ENCODE assay signal across 26 cellular contexts in genomic region chr5:52491829-52492217, GRCh38.
DNase-seq lines count a peak whose midpoint lies in the region; ATAC-seq and FAIRE-seq lines count a peak whose summit lies in the region.
"Had no signal": no experiment of that assay in that cellular context is flagged by ENCODE, and none has a peak within 500 bp of the region (broad histone marks: within the 10 kb centered on the region; RNA-seq: fewer than 3 reads in every experiment).

No MANE protein-coding gene starts in this region.

- H3K27ac ChIP-seq in small intestine (ENCODE audit: low read depth in 1 of 2, low read length in 1 of 2): no peak overlapping the region
- H3K27ac ChIP-seq in CD4-positive, alpha-beta memory T cell (ENCODE audit: low read depth, low read length): no peak overlapping the region
- H3K27ac ChIP-seq: A549, tibial nerve had no signal

- CTCF ChIA-PET in CD4-positive, alpha-beta memory T cell (lab: Charles Lee; ENCODE audit: partially characterized antibody): no interaction called here

- H3K4me1 Mint-ChIP-seq in CD4-positive, alpha-beta memory T cell: no peaks in the 10 kb centered on the region
- H3K4me1 Mint-ChIP-seq: activated naive CD8-positive, alpha-beta T cell treated with anti-CD3 and anti-CD28 coated beads, Interleukin-2, amount 50 U/mL, for 24 hours; B cell; nephron progenitor cell had no signal

- H3K27me3 ChIP-seq in small intestine (ENCODE audit: control insufficient read depth in 2 of 2, insufficient read depth in 2 of 2, low read length in 2 of 2): no peaks in the 10 kb centered on the region
- H3K27me3 ChIP-seq in CD4-positive, alpha-beta memory T cell (ENCODE audit: insufficient read depth, low read length): no peaks in the 10 kb centered on the region
- H3K27me3 ChIP-seq: tibial nerve had no signal

- no peaks in the 10 kb centered on the region for H3K27me3 Mint-ChIP-seq in CD4-positive, alpha-beta memory T cell
- H3K27me3 Mint-ChIP-seq: activated naive CD8-positive, alpha-beta T cell treated with anti-CD3 and anti-CD28 coated beads, Interleukin-2, amount 50 U/mL, for 24 hours; B cell; stimulated activated naive CD8-positive, alpha-beta T cell treated with anti-CD3 and anti-CD28 coated beads, Interleukin-15, Interleukin-2, amounts not matched to agents 100 ng/mL and 50 ng/mL, for 24 hours had no signal

- DNase-seq in NCI-H2107 treated with DMSO at 0.1 percent for 48 hours (lab: John Stamatoyannopoulos, UW; ENCODE audit: unreplicated experiment) (peak; percentile 24), NCI-H2107 (lab: John Stamatoyannopoulos, UW) (no peak), NCI-H187 (lab: John Stamatoyannopoulos, UW) (peak; percentile 74 to 96), NCI-H748 treated with DMSO at 0.1 percent for 48 hours (lab: John Stamatoyannopoulos, UW) (peak; percentile 95), small intestine (peak; percentile 2), AML-193 (lab: John Stamatoyannopoulos, UW) (no peak)
- DNase-seq in CD4-positive, alpha-beta memory T cell: no peak
- DNase-seq: activated gamma-delta T cell; activated naive CD8-positive, alpha-beta T cell treated with anti-CD3 and anti-CD28 coated beads, Interleukin-2, amount 50 U/mL, for 24 hours; Karpas-422; mucosa of descending colon; MV-4-11; NCI-H2227 treated with DMSO at 0.1 percent for 48 hours; nephron progenitor cell; posterior cingulate gyrus had no signal

- H3K4me1 ChIP-seq in small intestine (ENCODE audit: control insufficient read depth in 2 of 2, insufficient read depth in 1 of 2, low read depth in 1 of 2, low read length in 1 of 2): no peaks in the 10 kb centered on the region
- H3K4me1 ChIP-seq in CD4-positive, alpha-beta memory T cell (ENCODE audit: insufficient read depth, low read length): no peaks in the 10 kb centered on the region
- H3K4me1 ChIP-seq: A549, tibial nerve had no signal

- intact Hi-C loops in CD4-positive, alpha-beta memory T cell (cut with micrococcal nuclease): no loop called here

- H3K4me3 Mint-ChIP-seq in CD4-positive, alpha-beta memory T cell: no peak overlapping the region
- H3K4me3 Mint-ChIP-seq: activated naive CD8-positive, alpha-beta T cell treated with anti-CD3 and anti-CD28 coated beads, Interleukin-2, amount 50 U/mL, for 24 hours; B cell; nephron progenitor cell; stimulated activated naive CD8-positive, alpha-beta T cell treated with anti-CD3 and anti-CD28 coated beads, Interleukin-15, Interleukin-2, amounts not matched to agents 100 ng/mL and 50 ng/mL, for 24 hours; T-helper 1 cell treated with Interleukin-12 subunit alpha and Interleukin-12 subunit beta and Interleukin-4 antibody, amounts not matched to agents 30 μg/mL and 1 μg/mL, for 36 hours had no signal

- ATAC-seq in GM18858 (IDR thresholded peaks at IDR 0.05; ENCODE audit: unreplicated experiment): no peak
- ATAC-seq: A549; activated naive CD8-positive, alpha-beta T cell treated with anti-CD3 and anti-CD28 coated beads, Interleukin-2, amount 50 U/mL, for 24 hours; GM12878; sciatic nerve had no signal

- no peaks in the 10 kb centered on the region for H3K36me3 Mint-ChIP-seq in CD4-positive, alpha-beta memory T cell

- no peaks in the 10 kb centered on the region for H3K36me3 ChIP-seq in small intestine (ENCODE audit: control insufficient read depth in 2 of 2, insufficient read depth in 2 of 2, low read length in 2 of 2)
- no peaks in the 10 kb centered on the region for H3K36me3 ChIP-seq in CD4-positive, alpha-beta memory T cell (ENCODE audit: insufficient read depth, low read length)
- H3K36me3 ChIP-seq: tibial nerve had no signal

- no peaks in the 10 kb centered on the region for H3K9me3 ChIP-seq in small intestine (ENCODE audit: control insufficient read depth, low read depth)
- H3K9me3 ChIP-seq in CD4-positive, alpha-beta memory T cell (ENCODE audit: control insufficient read depth in 1 of 2, low read length in 2 of 2): no peaks in the 10 kb centered on the region
- H3K9me3 ChIP-seq: A549, mucosa of descending colon, tibial nerve had no signal

- H3K27ac Mint-ChIP-seq in CD4-positive, alpha-beta memory T cell: no peak overlapping the region
- H3K27ac Mint-ChIP-seq: activated naive CD8-positive, alpha-beta T cell treated with anti-CD3 and anti-CD28 coated beads, Interleukin-2, amount 50 U/mL, for 24 hours; B cell; nephron progenitor cell; stimulated activated naive CD8-positive, alpha-beta T cell treated with anti-CD3 and anti-CD28 coated beads, Interleukin-15, Interleukin-2, amounts not matched to agents 100 ng/mL and 50 ng/mL, for 24 hours; T-helper 1 cell treated with Interleukin-12 subunit alpha and Interleukin-12 subunit beta and Interleukin-4 antibody, amounts not matched to agents 30 μg/mL and 1 μg/mL, for 36 hours had no signal

- no peaks in the 10 kb centered on the region for H3K9me3 Mint-ChIP-seq in CD4-positive, alpha-beta memory T cell
- H3K9me3 Mint-ChIP-seq: activated naive CD8-positive, alpha-beta T cell treated with anti-CD3 and anti-CD28 coated beads, Interleukin-2, amount 50 U/mL, for 24 hours; nephron progenitor cell; stimulated activated naive CD8-positive, alpha-beta T cell treated with anti-CD3 and anti-CD28 coated beads, Interleukin-15, Interleukin-2, amounts not matched to agents 100 ng/mL and 50 ng/mL, for 24 hours; T-helper 1 cell treated with Interleukin-12 subunit alpha and Interleukin-12 subunit beta and Interleukin-4 antibody, amounts not matched to agents 30 μg/mL and 1 μg/mL, for 36 hours had no signal

- no peak for FAIRE-seq in small intestine (lab: Jason Lieb, UNC)
- FAIRE-seq: A549, GM12878, H54, RCC 7860 had no signal

- H3K4me3 ChIP-seq in small intestine (ENCODE audit: low read depth in 1 of 2, low read length in 2 of 2): no peak overlapping the region
- no peak overlapping the region for H3K4me3 ChIP-seq in CD4-positive, alpha-beta memory T cell (ENCODE audit: low read length in 2 of 2)
- H3K4me3 ChIP-seq: A549, GM12878, lung, mucosa of descending colon, tibial nerve had no signal

- POLR2A ChIA-PET in CD4-positive, alpha-beta memory T cell (lab: Charles Lee; ENCODE audit: partially characterized antibody): no interaction called here

Comparison
In these comparisons a context has a peak if more than half of its experiments do, and no peak if none do; other contexts are left out.
1. DNase-seq: peak in NCI-H2107 treated with DMSO at 0.1 percent for 48 hours (single experiment), NCI-H187 (2 of 2), NCI-H748 treated with DMSO at 0.1 percent for 48 hours (single experiment) and small intestine (single experiment); none in NCI-H2107 (single experiment), CD4-positive, alpha-beta memory T cell (0 of 5) and AML-193 (0 of 2).